ENCODE assay signal across 23 cellular contexts in genomic region chr7:159269745-159270144, GRCh38.
"Had no signal": no experiment of that assay in that cellular context is flagged by ENCODE, and none has a peak within 500 bp of the region (broad histone marks: within the 10 kb centered on the region; RNA-seq: fewer than 3 reads in every experiment).

No MANE protein-coding gene starts in this region.

- DNase-seq: colonic mucosa; cortex of kidney; effector CD8-positive, alpha-beta T cell; effector memory CD8-positive, alpha-beta T cell; erythroblast; esophagus squamous epithelium; foreskin fibroblast; foreskin melanocyte; heart right ventricle; hippocampal formation; left cardiac atrium; left lung; left ventricle myocardium superior; lower lobe of right lung; mesenchymal stem cell; mucosa of descending colon; naive B cell; naive thymus-derived CD8-positive, alpha-beta T cell had no signal

- H3K4me3 ChIP-seq: colonic mucosa, esophagus squamous epithelium, gastroesophageal sphincter, heart right ventricle, left lung, lower lobe of right lung, mucosa of descending colon had no signal

- H3K36me3 ChIP-seq: colonic mucosa, esophagus squamous epithelium, gastroesophageal sphincter, heart right ventricle, left lung, lower lobe of right lung had no signal

- H3K4me3 Mint-ChIP-seq: dendritic cell treated with granulocyte-macrophage colony-stimulating factor and Interleukin-4, amounts not matched to agents 40 ng/mL and 50 ng/mL, for 4 days; effector memory CD8-positive, alpha-beta T cell; mesothelial cell of epicardium; naive B cell; naive thymus-derived CD8-positive, alpha-beta T cell had no signal

- H3K27ac Mint-ChIP-seq: dendritic cell treated with granulocyte-macrophage colony-stimulating factor and Interleukin-4, amounts not matched to agents 40 ng/mL and 50 ng/mL, for 4 days; effector memory CD8-positive, alpha-beta T cell; mesothelial cell of epicardium; naive thymus-derived CD8-positive, alpha-beta T cell had no signal

- ATAC-seq: effector memory CD8-positive, alpha-beta T cell; esophagus mucosa; gastroesophageal sphincter; heart right ventricle; left cardiac atrium; left lung; left ventricle myocardium superior; lower lobe of right lung; mucosa of descending colon; naive thymus-derived CD8-positive, alpha-beta T cell had no signal

- H3K4me1 Mint-ChIP-seq: mesothelial cell of epicardium; naive B cell; naive thymus-derived CD8-positive, alpha-beta T cell had no signal

- H3K4me1 ChIP-seq: colonic mucosa, esophagus squamous epithelium, heart right ventricle, left lung, lower lobe of right lung had no signal

- H3K36me3 Mint-ChIP-seq: mesothelial cell of epicardium had no signal

- H3K27me3 Mint-ChIP-seq: dendritic cell treated with granulocyte-macrophage colony-stimulating factor and Interleukin-4, amounts not matched to agents 40 ng/mL and 50 ng/mL, for 4 days; effector memory CD8-positive, alpha-beta T cell; naive B cell had no signal

- H3K27me3 ChIP-seq: colonic mucosa, esophagus squamous epithelium, gastroesophageal sphincter, heart right ventricle, left lung had no signal

- H3K27ac ChIP-seq: colonic mucosa, epithelial cell of prostate, esophagus squamous epithelium, gastroesophageal sphincter, heart right ventricle, left lung, lower lobe of right lung had no signal

- H3K9me3 ChIP-seq: colonic mucosa had no signal
